Comparison of ENCODE assay signal across 25 cellular contexts in genomic region chr21:27954806-27955205, GRCh38.
A peak's percentile ranks its signal among the peaks of the same experiment; 100 is the strongest.
DNase-seq lines count a peak whose midpoint lies in the region; ATAC-seq, FAIRE-seq and TF ChIP-seq lines count a peak whose summit lies in the region.
"Had no signal": no experiment of that assay in that cellular context is flagged by ENCODE, and none has a peak within 500 bp of the region (broad histone marks: within the 10 kb centered on the region; RNA-seq: fewer than 3 reads in every experiment).

No MANE protein-coding gene starts in this region.

- H3K9ac ChIP-seq in DND-41 (ENCODE audit: low read depth, low read length), result no peak overlapping the region

- no peaks in the 10 kb centered on the region for H3K9me3 ChIP-seq in DND-41 (ENCODE audit: insufficient read depth, low read length, severe bottlenecking)
- H3K9me3 ChIP-seq: pancreas had no signal

- no peak overlapping the region for H3K27ac ChIP-seq in DND-41 (ENCODE audit: low read length)
- H3K27ac ChIP-seq: C4-2B, pancreas had no signal

- no peaks in the 10 kb centered on the region for H3K4me1 ChIP-seq in DND-41 (ENCODE audit: insufficient read depth, low read length)
- H3K4me1 ChIP-seq: pancreas had no signal

- peaks cover 46% of the 10 kb centered on the region for H3K4me1 Mint-ChIP-seq in neural crest cell
- no peaks in the 10 kb centered on the region for H3K4me1 Mint-ChIP-seq in activated naive CD4-positive, alpha-beta T cell treated with anti-CD3 and anti-CD28 coated beads, Interleukin-2, amount 10 ng/mL, durations not matched to agents 7 days and 5 days
- H3K4me1 Mint-ChIP-seq: brain, T-cell had no signal

- H3K27me3 ChIP-seq in DND-41 (ENCODE audit: insufficient read depth, low read length, poor library complexity), result no peaks in the 10 kb centered on the region
- H3K27me3 ChIP-seq: pancreas had no signal

- no peak overlapping the region for H3K4me3 ChIP-seq in DND-41 (ENCODE audit: low read depth in 1 of 2, low read length in 2 of 2)
- H3K4me3 ChIP-seq: pancreas had no signal

- H3K36me3 Mint-ChIP-seq in neural crest cell (ENCODE audit: low read depth), result no peaks in the 10 kb centered on the region
- H3K36me3 Mint-ChIP-seq in activated naive CD4-positive, alpha-beta T cell treated with anti-CD3 and anti-CD28 coated beads, Interleukin-2, amount 10 ng/mL, durations not matched to agents 7 days and 5 days, result no peaks in the 10 kb centered on the region
- H3K36me3 Mint-ChIP-seq: brain, T-cell had no signal

- H3K4me3 Mint-ChIP-seq in neural crest cell, result peak overlapping the region; percentile 64
- H3K4me3 Mint-ChIP-seq in activated naive CD4-positive, alpha-beta T cell treated with anti-CD3 and anti-CD28 coated beads, Interleukin-2, amount 10 ng/mL, durations not matched to agents 7 days and 5 days, result no peak overlapping the region
- H3K4me3 Mint-ChIP-seq: brain, T-cell, WTC11 had no signal

- no peak for TF ChIP-seq CTCF in DND-41 (IDR thresholded peaks at IDR 0.05; ENCODE audit: borderline replicate concordance, extremely low read depth, low read length, poor library complexity, severe bottlenecking)
- TF ChIP-seq CTCF in neural crest cell (conservative IDR thresholded peaks at IDR 0.05), result no peak

- peak; percentile 95 for FAIRE-seq in endometrium (lab: Jason Lieb, UNC)
- FAIRE-seq: GM12891, keratinocyte, pancreas, urothelium cell line had no signal

- H2AFZ ChIP-seq in DND-41 (ENCODE audit: low read depth, low read length), result no peak overlapping the region

- H3K27ac Mint-ChIP-seq in neural crest cell (ENCODE audit: unreplicated experiment), result peak overlapping the region; percentile 44
- H3K27ac Mint-ChIP-seq in activated naive CD4-positive, alpha-beta T cell treated with anti-CD3 and anti-CD28 coated beads, Interleukin-2, amount 10 ng/mL, durations not matched to agents 7 days and 5 days, result no peak overlapping the region
- H3K27ac Mint-ChIP-seq: T-cell, WTC11 had no signal

- H3K4me2 ChIP-seq in DND-41 (ENCODE audit: insufficient read depth, low read length), result no peak overlapping the region

- H3K79me2 ChIP-seq in DND-41 (ENCODE audit: insufficient read depth, low read length), result no peaks in the 10 kb centered on the region

- DNase-seq in DND-41 (peak; percentile 5), NOMO-1 (lab: John Stamatoyannopoulos, UW; ENCODE audit: unreplicated experiment in 2 of 2) (peak; percentile 1 to 62), neural crest cell (ENCODE audit: low read depth, low spot score) (no peak), NCI-H226 (no peak), DMS114 treated with DMSO at 0.1 percent for 48 hours (lab: John Stamatoyannopoulos, UW; ENCODE audit: unreplicated experiment) (no peak)
- no peak for DNase-seq in activated naive CD4-positive, alpha-beta T cell treated with anti-CD3 and anti-CD28 coated beads, Interleukin-2, amount 10 ng/mL, durations not matched to agents 7 days and 5 days
- DNase-seq: activated CD8-positive, alpha-beta memory T cell treated with anti-CD3 and anti-CD28 coated beads for 24 hours; activated effector memory CD4-positive, alpha-beta T cell treated with Interleukin-2 at 50 U/mL for 16 hours; DMS79; KBM-7; NCI-H1417 treated with DMSO at 0.1 percent for 48 hours; NCI-H446 treated with DMSO at 0.1 percent for 48 hours; pancreas; PC-3; stimulated activated naive CD4-positive, alpha-beta T cell treated with Interleukin-2 at 50 U/mL for 16 hours; T-cell had no signal

- no peaks in the 10 kb centered on the region for H3K36me3 ChIP-seq in DND-41 (ENCODE audit: insufficient read depth, low read length)
- H3K36me3 ChIP-seq: pancreas had no signal

- peaks cover 4% of the 10 kb centered on the region for H3K9me3 Mint-ChIP-seq in neural crest cell
- H3K9me3 Mint-ChIP-seq in activated naive CD4-positive, alpha-beta T cell treated with anti-CD3 and anti-CD28 coated beads, Interleukin-2, amount 10 ng/mL, durations not matched to agents 7 days and 5 days, result peaks cover 2% of the 10 kb centered on the region

- ATAC-seq in DND-41 (ENCODE audit: insufficient read depth, low read depth), result peak; percentile 48; the same call in 1 of the 3 replicates
- no peak for ATAC-seq in HG03097 (IDR thresholded peaks at IDR 0.05; ENCODE audit: low FRiP score, unreplicated experiment)
- ATAC-seq: HCT116, PC-3, T-cell, WTC11 had no signal

- no peaks in the 10 kb centered on the region for H3K27me3 Mint-ChIP-seq in neural crest cell (ENCODE audit: low read depth)
- no peaks in the 10 kb centered on the region for H3K27me3 Mint-ChIP-seq in activated naive CD4-positive, alpha-beta T cell treated with anti-CD3 and anti-CD28 coated beads, Interleukin-2, amount 10 ng/mL, durations not matched to agents 7 days and 5 days
- H3K27me3 Mint-ChIP-seq: T-cell had no signal

- CTCF ChIA-PET in activated naive CD4-positive, alpha-beta T cell treated with anti-CD3 and anti-CD28 coated beads, Interleukin-2, amount 10 ng/mL, durations not matched to agents 7 days and 5 days (lab: Charles Lee), result no interaction called here

- H4K20me1 ChIP-seq in DND-41 (ENCODE audit: insufficient read depth, low read length), result no peaks in the 10 kb centered on the region

Comparison
In these comparisons a context has a peak if more than half of its experiments do, and no peak if none do; other contexts are left out.
1. DNase-seq: peak in DND-41 (single experiment) and NOMO-1 (2 of 2); none in neural crest cell (single experiment), activated naive CD4-positive, alpha-beta T cell treated with anti-CD3 and anti-CD28 coated beads, Interleukin-2, amount 10 ng/mL, durations not matched to agents 7 days and 5 days (single experiment), NCI-H226 (single experiment) and DMS114 treated with DMSO at 0.1 percent for 48 hours (single experiment).